31 cellular contexts compared by ENCODE assay signal in the genomic region with DNA sequence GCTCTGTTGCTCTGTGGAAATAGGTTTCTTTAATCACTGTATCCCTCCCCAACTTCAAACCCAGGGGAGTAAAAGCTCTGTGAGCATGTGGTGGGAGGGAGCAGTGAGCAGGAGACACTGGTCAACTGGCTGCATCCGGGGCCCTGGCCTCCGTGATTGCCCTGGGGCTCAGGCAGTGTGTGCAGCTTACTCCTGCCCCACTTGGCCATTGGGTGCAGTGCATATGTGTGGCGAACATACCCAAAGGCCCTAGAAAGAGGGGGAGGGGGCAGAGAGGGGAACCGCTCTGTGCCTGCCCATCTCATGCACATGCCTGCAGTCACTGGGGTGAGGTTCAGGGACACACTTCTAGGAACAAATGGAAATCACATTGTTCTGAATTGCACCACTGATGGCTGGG.
"Had no signal": no experiment of that assay in that cellular context is flagged by ENCODE, and none has a peak within 500 bp of the region (broad histone marks: within the 10 kb centered on the region; RNA-seq: fewer than 3 reads in every experiment).

No MANE protein-coding gene starts in this region.

- H3K36me3 ChIP-seq: brain microvascular endothelial cell, WERI-Rb-1 had no signal

- H3K36me3 Mint-ChIP-seq: activated naive CD8-positive, alpha-beta T cell had no signal

- H3K4me3 Mint-ChIP-seq: activated CD4-positive, alpha-beta memory T cell treated with anti-CD3 and anti-CD28 coated beads, Interleukin-2, amount 10 ng/mL, durations not matched to agents 7 days and 5 days; activated CD4-positive, alpha-beta T cell treated with anti-CD3 and anti-CD28 coated beads, Interleukin-2, amount 10 ng/mL, durations not matched to agents 7 days and 5 days; activated naive CD8-positive, alpha-beta T cell; activated T-cell treated with anti-CD3 and anti-CD28 coated beads, Interleukin-2, amount 50 U/mL, for 4 hours; activated T-helper 17 cell treated with anti-CD3 and anti-CD28 coated beads, Interleukin-2, amount 50 U/mL, for 72 hours; central memory CD8-positive, alpha-beta T cell; dendritic cell treated with granulocyte-macrophage colony-stimulating factor and Interleukin-4, amounts not matched to agents 40 ng/mL and 50 ng/mL, for 4 days; endodermal cell; T-helper 2 cell treated with Interferon-gamma antibody and Interleukin-4, amounts not matched to agents 5 μg/mL and 100 μg/mL, for 36 hours had no signal

- H3K4me3 ChIP-seq: coronary artery, dorsolateral prefrontal cortex had no signal

- H3K27ac Mint-ChIP-seq: activated CD4-positive, alpha-beta memory T cell treated with anti-CD3 and anti-CD28 coated beads, Interleukin-2, amount 10 ng/mL, durations not matched to agents 7 days and 5 days; activated CD4-positive, alpha-beta T cell treated with anti-CD3 and anti-CD28 coated beads, Interleukin-2, amount 10 ng/mL, durations not matched to agents 7 days and 5 days; activated naive CD8-positive, alpha-beta T cell; activated T-helper 17 cell treated with anti-CD3 and anti-CD28 coated beads, Interleukin-2, amount 50 U/mL, for 72 hours; dendritic cell treated with granulocyte-macrophage colony-stimulating factor and Interleukin-4, amounts not matched to agents 40 ng/mL and 50 ng/mL, for 4 days; endodermal cell; T-helper 2 cell treated with Interferon-gamma antibody and Interleukin-4, amounts not matched to agents 5 μg/mL and 100 μg/mL, for 36 hours had no signal

- H3K27ac ChIP-seq: brain microvascular endothelial cell, coronary artery, dorsolateral prefrontal cortex, WERI-Rb-1 had no signal

- DNase-seq: activated CD4-positive, alpha-beta memory T cell treated with anti-CD3 and anti-CD28 coated beads, Interleukin-2, amount 10 ng/mL, durations not matched to agents 7 days and 5 days; activated CD4-positive, alpha-beta T cell treated with anti-CD3 and anti-CD28 coated beads for 4 hours; activated CD4-positive, alpha-beta T cell treated with anti-CD3 and anti-CD28 coated beads, Interleukin-2, amount 10 ng/mL, durations not matched to agents 7 days and 5 days; activated CD4-positive, alpha-beta T cell treated with anti-CD3 and anti-CD28 coated beads, Interleukin-2, amount 50 U/mL, for 4 hours; activated CD4-positive, CD25-positive, alpha-beta regulatory T cell; activated CD4-positive, CD25-positive, alpha-beta regulatory T cell treated with anti-CD3 and anti-CD28 coated beads, Interleukin-2, amount 50 U/mL, for 72 hours; activated CD8-positive, alpha-beta memory T cell treated with anti-CD3 and anti-CD28 coated beads, Interleukin-2, amount 50 U/mL, for 48 hours; activated effector memory CD4-positive, alpha-beta T cell treated with Interleukin-2 at 50 U/mL for 16 hours; activated gamma-delta T cell treated with Interleukin-2 at 50 U/mL for 16 hours; activated naive CD4-positive, alpha-beta T cell treated with anti-CD3 and anti-CD28 coated beads, Interleukin-2, amount 50 U/mL, for 16 hours; activated naive CD4-positive, alpha-beta T cell treated with Interleukin-2 at 50 U/mL for 16 hours; activated T-cell treated with anti-CD3 and anti-CD28 coated beads for 4 hours; activated T-cell treated with anti-CD3 and anti-CD28 coated beads, Interleukin-2, amount 50 U/mL, for 4 hours; amniotic stem cell; anterior cingulate cortex; brain microvascular endothelial cell; dorsolateral prefrontal cortex; effector memory CD4-positive, alpha-beta T cell; endodermal cell; foreskin fibroblast; head of caudate nucleus; hippocampal formation; T1000; WERI-Rb-1 had no signal

- H3K9me3 Mint-ChIP-seq: activated CD4-positive, alpha-beta memory T cell treated with anti-CD3 and anti-CD28 coated beads, Interleukin-2, amount 10 ng/mL, durations not matched to agents 7 days and 5 days had no signal

- ATAC-seq: activated T-cell treated with anti-CD3 and anti-CD28 coated beads, Interleukin-2, amount 50 U/mL, for 4 hours; activated T-helper 17 cell treated with anti-CD3 and anti-CD28 coated beads, Interleukin-2, amount 50 U/mL, for 72 hours; esophagus mucosa had no signal

- H3K4me1 Mint-ChIP-seq: activated CD4-positive, alpha-beta memory T cell treated with anti-CD3 and anti-CD28 coated beads, Interleukin-2, amount 10 ng/mL, durations not matched to agents 7 days and 5 days; activated CD4-positive, alpha-beta T cell treated with anti-CD3 and anti-CD28 coated beads, Interleukin-2, amount 10 ng/mL, durations not matched to agents 7 days and 5 days; activated T-helper 17 cell treated with anti-CD3 and anti-CD28 coated beads, Interleukin-2, amount 50 U/mL, for 72 hours; central memory CD8-positive, alpha-beta T cell; endodermal cell had no signal

- H3K27me3 ChIP-seq: brain microvascular endothelial cell, dorsolateral prefrontal cortex had no signal

- H3K27me3 Mint-ChIP-seq: activated CD4-positive, alpha-beta memory T cell treated with anti-CD3 and anti-CD28 coated beads, Interleukin-2, amount 10 ng/mL, durations not matched to agents 7 days and 5 days; activated CD4-positive, alpha-beta T cell treated with anti-CD3 and anti-CD28 coated beads, Interleukin-2, amount 10 ng/mL, durations not matched to agents 7 days and 5 days; activated naive CD8-positive, alpha-beta T cell; activated T-helper 17 cell treated with anti-CD3 and anti-CD28 coated beads, Interleukin-2, amount 50 U/mL, for 72 hours; central memory CD8-positive, alpha-beta T cell; dendritic cell treated with granulocyte-macrophage colony-stimulating factor and Interleukin-4, amounts not matched to agents 40 ng/mL and 50 ng/mL, for 4 days had no signal
